ENCODE assay signal across 19 cellular contexts in genomic region chr11:86926975-86927374, GRCh38. TPM values are rescaled to one million over a fixed set of nuclear protein-coding genes. Genes with fewer than 3 reads are reported as not detected.
DNase-seq lines count a peak whose midpoint lies in the region; ATAC-seq, FAIRE-seq and TF ChIP-seq lines count a peak whose summit lies in the region.
"Had no signal": no experiment of that assay in that cellular context is flagged by ENCODE, and none has a peak within 500 bp of the region (broad histone marks: within the 10 kb centered on the region; RNA-seq: fewer than 3 reads in every experiment).

No MANE protein-coding gene starts in this region.

- H2AFZ ChIP-seq in GM23248: no peak overlapping the region
- H2AFZ ChIP-seq in K562 (ENCODE audit: low read depth, low read length): peak overlapping the region; percentile 74; the same call in 1 of the 2 replicates

- no peak overlapping the region for H3K27ac ChIP-seq in GM23248
- peak overlapping the region; percentile 45; the same call in 2 of the 3 replicates for H3K27ac ChIP-seq in K562 (ENCODE audit: extremely low read depth, low read depth, low read length)
- H3K27ac ChIP-seq: C4-2B had no signal

- in situ Hi-C loops in GM23248 (cut with MboI) (loop anchor here (10.0 kb wide), 1 partner anchor 52 kb away; no protein-coding TSS in a partner anchor), K562 (cut with MboI) (no loop called here)

- H3K4me2 ChIP-seq in GM23248 (ENCODE audit: unreplicated experiment) (no peak overlapping the region), K562 (ENCODE audit: insufficient read depth, low read length) (no peak overlapping the region)

- H3K4me3 ChIP-seq in GM23248 (no peak overlapping the region), K562 (no peak overlapping the region)

- H3K79me2 ChIP-seq in GM23248 (ENCODE audit: insufficient read depth): no peaks in the 10 kb centered on the region
- H3K79me2 ChIP-seq in K562 (ENCODE audit: control insufficient read depth, insufficient read depth, low read length): no peaks in the 10 kb centered on the region

- no peaks in the 10 kb centered on the region for H3K9me3 Mint-ChIP-seq in nephron
- H3K9me3 Mint-ChIP-seq in MCF 10A (ENCODE audit: unreplicated experiment): no peaks in the 10 kb centered on the region
- H3K9me3 Mint-ChIP-seq: CD4-positive, alpha-beta memory T cell; H9 had no signal

- CTCF ChIA-PET in K562 (lab: Yijun Ruan, JAX; ENCODE audit: low intra/inter-chr PET ratio) (no interaction called here), GM10248 (lab: Yijun Ruan, JAX) (interaction anchor here (0.9 to 2.9 kb wide), 3 partner anchors 9 to 56 kb away, joined by 4 to 20 read pairs (median 4); no protein-coding TSS in a partner anchor), MCF 10A (lab: Yijun Ruan, JAX) (interaction anchor here (1.0 to 13.2 kb wide), 5 partner anchors 10 to 403 kb away, joined by 3 to 401 read pairs (median 3); no protein-coding TSS in a partner anchor)

- H3K9me1 ChIP-seq in K562 (ENCODE audit: control insufficient read depth, insufficient read depth, low read length): no peaks in the 10 kb centered on the region

- ATAC-seq in K562: no peak

- H3K9ac ChIP-seq in GM23248 (no peak overlapping the region), K562 (ENCODE audit: insufficient read depth in 1 of 2, low read depth in 2 of 2, low read length in 2 of 2) (no peak overlapping the region)

- 69 to 79% methylated on average over 3 of the region's 3 CpGs for WGBS in GM23248 (ENCODE audit: low coverage in 1 of 2, low lambda C conversion rate in 2 of 2, missing lambda C conversion rate in 2 of 2), 2 experiments
- WGBS in K562 (ENCODE audit: insufficient coverage, low coverage, missing lambda C conversion rate): 59% methylated on average over 3 of the region's 3 CpGs

- POLR2A ChIA-PET in K562 (lab: Yijun Ruan, JAX) (interaction anchor here (0.7 to 1.5 kb wide), 2 partner anchors 11 to 785 kb away, joined by 3 to 4 read pairs; no protein-coding TSS in a partner anchor), GM10248 (lab: Yijun Ruan, JAX) (no interaction called here), MCF 10A (lab: Yijun Ruan, JAX) (no interaction called here)

- TF ChIP-seq EP300 in K562 (IDR thresholded peaks at IDR 0.05; ENCODE audit: low read length): no peak

- H3K36me3 Mint-ChIP-seq in nephron (ENCODE audit: low read depth): peaks cover 7% of the 10 kb centered on the region
- H3K36me3 Mint-ChIP-seq in MCF 10A (ENCODE audit: insufficient read depth, unreplicated experiment): no peaks in the 10 kb centered on the region
- H3K36me3 Mint-ChIP-seq: CD4-positive, alpha-beta memory T cell had no signal

- FAIRE-seq in K562 (lab: Jason Lieb, UNC): no peak
- no peak for FAIRE-seq in GM12891 (lab: Jason Lieb, UNC)
- FAIRE-seq: A204.1, D721Med, GM18507 had no signal

- TF ChIP-seq POLR2A in K562 (conservative IDR thresholded peaks at IDR 0.05) (no peak), GM12891 (IDR thresholded peaks at IDR 0.05; ENCODE audit: low read depth, low read length) (no peak)

- no peak for TF ChIP-seq RAD21 in K562 (CRISPR knock-in tag; conservative IDR thresholded peaks at IDR 0.05 in 1 of 2, IDR thresholded peaks at IDR 0.05 in 1 of 2)

- H3K4me1 Mint-ChIP-seq in nephron (peaks cover 57% of the 10 kb centered on the region), MCF 10A (ENCODE audit: insufficient read depth, unreplicated experiment) (peaks cover 9% of the 10 kb centered on the region)

- H3K27me3 Mint-ChIP-seq in nephron (ENCODE audit: low read depth) (no peaks in the 10 kb centered on the region), MCF 10A (ENCODE audit: insufficient read depth, unreplicated experiment) (no peaks in the 10 kb centered on the region)
- H3K27me3 Mint-ChIP-seq: CD4-positive, alpha-beta memory T cell had no signal

- peak; percentile 35 for DNase-seq in GM23248
- DNase-seq in K562 (ENCODE audit: extremely low read depth in 1 of 4, low spot score in 3 of 4): peak in 1 of 4 experiments; percentile 21
- no peak for DNase-seq in NCI-H446 (lab: John Stamatoyannopoulos, UW)
- DNase-seq in GM10248 (ENCODE audit: extremely low spot score): no peak
- no peak for DNase-seq in GM12891 (ENCODE audit: insufficient read length, low spot score)
- DNase-seq in MCF 10A (ENCODE audit: unreplicated experiment): no peak
- DNase-seq: BE2C; CD4-positive, alpha-beta memory T cell; COR-L47; DMS153; DMS79 treated with DMSO at 0.1 percent for 48 hours; GF-D8; GOT3; H9 had no signal

- H4K20me1 ChIP-seq in GM23248 (ENCODE audit: insufficient read depth): no peaks in the 10 kb centered on the region
- no peaks in the 10 kb centered on the region for H4K20me1 ChIP-seq in K562 (replicated peaks; ENCODE audit: control insufficient read depth, insufficient read depth, low read length)

- BruUV-seq in K562 (replicated peaks; lab: Mats Ljungman, UMichigan) (no TSS peak), MCF 10A (replicated peaks; lab: Mats Ljungman, UMichigan) (no TSS peak)

- H3F3A ChIP-seq in GM23248 (ENCODE audit: insufficient read depth): peaks cover 13% of the 10 kb centered on the region

- H3K27me3 ChIP-seq in GM23248 (replicated peaks; ENCODE audit: insufficient read depth) (no peaks in the 10 kb centered on the region), K562 (ENCODE audit: control insufficient read depth in 2 of 2, insufficient read depth in 2 of 2, low read length in 2 of 2) (no peaks in the 10 kb centered on the region)
- H3K27me3 ChIP-seq: BE2C had no signal

- H3K9me2 ChIP-seq in GM23248 (ENCODE audit: insufficient read depth): no peaks in the 10 kb centered on the region

- H3K9me3 ChIP-seq in GM23248 (ENCODE audit: low read depth) (no peaks in the 10 kb centered on the region), K562 (replicated peaks; ENCODE audit: control insufficient read depth, insufficient read depth, low read depth, low read length) (no peaks in the 10 kb centered on the region)
- H3K9me3 ChIP-seq: BE2C had no signal

- no peak overlapping the region for H3K4me3 Mint-ChIP-seq in nephron
- H3K4me3 Mint-ChIP-seq in MCF 10A (ENCODE audit: unreplicated experiment): no peak overlapping the region
- H3K4me3 Mint-ChIP-seq: CD4-positive, alpha-beta memory T cell; H9 had no signal

- H3K27ac Mint-ChIP-seq in nephron (peak overlapping the region; percentile 82 to 92 (median 88)), MCF 10A (ENCODE audit: low read depth, unreplicated experiment) (no peak overlapping the region)
- H3K27ac Mint-ChIP-seq: CD4-positive, alpha-beta memory T cell had no signal

- H3K4me1 ChIP-seq in GM23248 (ENCODE audit: insufficient read depth): peaks cover 13% of the 10 kb centered on the region
- peaks cover 9 to 42% of the 10 kb centered on the region in 2 experiments for H3K4me1 ChIP-seq in K562 (replicated peaks in 1 of 2; ENCODE audit: control insufficient read depth in 2 of 2, insufficient read depth in 2 of 2, low read length in 2 of 2)
- H3K4me1 ChIP-seq: BE2C had no signal

- intact Hi-C loops in K562 (cut with micrococcal nuclease) (no loop called here), MCF 10A (cut with micrococcal nuclease) (no loop called here)

- H3K36me3 ChIP-seq in GM23248 (ENCODE audit: low read depth) (no peaks in the 10 kb centered on the region), K562 (ENCODE audit: control insufficient read depth, insufficient read depth, low read length) (no peaks in the 10 kb centered on the region; the same call in 2 of the 3 replicates)
- H3K36me3 ChIP-seq: BE2C had no signal

- TF ChIP-seq CTCF in K562 (IDR thresholded peaks at IDR 0.05 in 2 of 3, conservative IDR thresholded peaks at IDR 0.05 in 1 of 3; ENCODE audit: insufficient read depth in 2 of 3, low read depth in 1 of 3, low read length in 3 of 3) (no peak), nephron (IDR thresholded peaks at IDR 0.05; ENCODE audit: unreplicated experiment in 3 of 3) (no peak), GM10248 (IDR thresholded peaks at IDR 0.05; ENCODE audit: control extremely low read depth, extremely low read depth, low read depth, missing control alignments) (no peak), MCF 10A (IDR thresholded peaks at IDR 0.05; ENCODE audit: unreplicated experiment) (no peak)

TF ChIP-seq in K562, 482 proteins besides CTCF, POLR2A, EP300 and RAD21 (continues in another document):
- peak; percentile 57 for TF ChIP-seq USF1 (CRISPR knock-in tag; IDR thresholded peaks at IDR 0.05)

TF ChIP-seq in GM12891, 5 proteins besides CTCF, POLR2A, EP300 and RAD21:
- TF ChIP-seq PAX5 (IDR thresholded peaks at IDR 0.05; ENCODE audit: insufficient read depth, low read length, severe bottlenecking) (no peak), TAF1 (IDR thresholded peaks at IDR 0.05; ENCODE audit: low read depth, low read length) (no peak), POLR2AphosphoS5 (IDR thresholded peaks at IDR 0.05; ENCODE audit: low read depth, low read length) (no peak), POU2F2 (IDR thresholded peaks at IDR 0.05; ENCODE audit: low read depth, low read length) (no peak), SPI1 (IDR thresholded peaks at IDR 0.05; ENCODE audit: low read depth, low read length) (no peak)

RNA-seq across cellular contexts. Expression of gene FZD4, which starts 28.2 kb away (rescaled TPM):
- 19.1 and 21.3 TPM in 2 replicates for total RNA-seq in GM23248 (2014; rRNA removed; shearing (Covaris generic))
- polyA plus RNA-seq in GM23248 (2016; fragmentation: Nextera tagmentation; extraction: Ambion mirVana) (7.8 and 8.3 TPM in 2 replicates), K562 (2011; rRNA removed) (6.2 and 7.3 TPM in 2 replicates), K562 (2014; fragmentation: Illumina TruSeq; extraction: Trizol) (5.1 and 6.2 TPM in 2 replicates), K562 (2014; fragmentation: Nextera tagmentation; extraction: Ambion mirVana) (1 to 10 TPM; 1.2 to 1.4 TPM), K562 (2014; rRNA removed) (5.8 and 6.7 TPM in 2 replicates)
- 6.9 and 12.4 TPM in 2 replicates for total RNA-seq in K562 (2011; cell fraction: chromatin; rRNA removed; ENCODE audit: low replicate concordance)
- total RNA-seq in K562 (2011; cell fraction: nucleolus; rRNA removed): 7.7 and 10.0 TPM in 2 replicates
- 14.2 TPM in 2 replicates for total RNA-seq in K562 (2011; cell fraction: nucleoplasm; rRNA removed)
- total RNA-seq in K562 (2014; rRNA removed) (5.0 and 5.7 TPM in 2 replicates), K562 (2014; rRNA removed; fragmentation: Illumina TruSeq; extraction: Trizol) (5.1 and 5.7 TPM in 2 replicates), K562 (2015; rRNA removed; fragmentation: Illumina TruSeq; extraction: Trizol) (7.6 and 7.9 TPM in 2 replicates), K562 (2021) (6.1 and 6.3 TPM in 2 replicates), MCF 10A (2022) (0.34 and 0.35 TPM in 2 replicates)
- 3.1 and 7.3 TPM in 2 replicates for polyA plus RNA-seq in K562 (2011; cell fraction: cytosol; rRNA removed)
- polyA plus RNA-seq in K562 (2011; cell fraction: nucleus; rRNA removed): 3.9 and 5.8 TPM in 2 replicates
- 4.1 and 6.1 TPM in 2 replicates for polyA plus RNA-seq in K562 (2012)
- polyA minus RNA-seq in K562 (2011; rRNA and poly(A)+ RNA removed): 6.9 and 7.1 TPM in 2 replicates
- 2.3 and 3.3 TPM in 2 replicates for polyA minus RNA-seq in K562 (2011; cell fraction: cytosol; rRNA and poly(A)+ RNA removed)
- polyA minus RNA-seq in K562 (2011; cell fraction: nucleus; rRNA and poly(A)+ RNA removed): 2.2 and 4.6 TPM in 2 replicates
- not detected for polyA plus RNA-seq in GM12891 (2012; ENCODE audit: low read depth, missing spikeins)
- polyA plus RNA-seq: CD4-positive, alpha-beta memory T cell had no signal
